1 cellular context compared by ENCODE assay signal in genomic region chr11:3341298-3341697, GRCh38.
TF ChIP-seq lines count a peak whose summit lies in the region.

No MANE protein-coding gene starts in this region.

TF ChIP-seq in GM23338, 12 proteins besides CTCF, POLR2A, EP300 and RAD21 (continued from another document):
- no peak for TF ChIP-seq ZNF462 (CRISPR knock-in tag; IDR thresholded peaks at IDR 0.05)
- TF ChIP-seq JUNB (IDR thresholded peaks at IDR 0.05; ENCODE audit: unreplicated experiment) = no peak
- no peak for TF ChIP-seq POLR2AphosphoS5 (IDR thresholded peaks at IDR 0.05; ENCODE audit: low read depth)
- TF ChIP-seq CREB1 (CRISPR knock-in tag; IDR thresholded peaks at IDR 0.05; ENCODE audit: low read depth) = no peak
- no peak for TF ChIP-seq STAT1 (IDR thresholded peaks at IDR 0.05; ENCODE audit: unreplicated experiment)
- no peak for TF ChIP-seq ZNF114 (CRISPR knock-in tag; IDR thresholded peaks at IDR 0.05)
- no peak for TF ChIP-seq REST (IDR thresholded peaks at IDR 0.05; ENCODE audit: unreplicated experiment)
- no peak for TF ChIP-seq EZH2 (IDR thresholded peaks at IDR 0.05; ENCODE audit: low read depth, unreplicated experiment)
- TF ChIP-seq ETS1 (IDR thresholded peaks at IDR 0.05) = no peak
